Comparison of ENCODE assay signal across 2 cellular contexts in the genomic region with DNA sequence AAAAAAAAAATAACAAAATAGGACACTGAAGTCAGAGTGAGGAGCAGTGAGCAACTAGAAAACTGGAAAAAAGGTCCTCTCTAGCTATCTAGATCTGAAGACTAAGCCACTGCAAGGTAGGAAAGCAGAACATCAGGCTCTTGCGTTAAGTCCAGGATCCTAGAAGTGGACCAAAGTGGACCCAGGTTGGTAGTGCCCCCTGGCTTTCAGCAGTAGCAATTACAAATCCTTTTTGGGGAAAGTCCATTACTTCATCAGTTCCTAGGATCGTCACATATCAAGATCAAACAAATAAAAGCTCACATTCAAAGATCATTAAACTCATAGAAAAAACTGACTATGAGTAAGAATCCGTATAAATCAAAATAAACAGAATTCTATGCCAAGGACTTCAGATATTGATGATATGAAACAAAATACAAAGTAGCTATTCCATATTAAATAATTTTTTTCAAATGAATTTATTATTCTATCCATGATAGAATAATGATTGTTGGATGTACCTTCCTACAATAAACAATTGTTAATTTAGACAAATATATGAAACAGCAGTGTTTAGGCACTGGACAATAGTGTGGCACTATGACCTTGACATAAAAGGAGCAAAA.
TF ChIP-seq lines count a peak whose summit lies in the region.

No MANE protein-coding gene starts in this region.

TF ChIP-seq in HEK293, 187 proteins besides CTCF, POLR2A, EP300 and RAD21 (continued from another document):
- TF ChIP-seq ZNF629 (tag by site-specific recombination; IDR thresholded peaks at IDR 0.05) (peak; percentile 76), OVOL3 (tag by site-specific recombination; IDR thresholded peaks at IDR 0.05) (no peak), ZNF585B (tag by site-specific recombination; IDR thresholded peaks at IDR 0.05) (no peak), ZNF501 (tag by site-specific recombination; IDR thresholded peaks at IDR 0.05) (no peak), RBAK (tag by site-specific recombination; IDR thresholded peaks at IDR 0.05) (no peak), ZNF664 (tag by site-specific recombination; IDR thresholded peaks at IDR 0.05) (no peak), ZNF670 (tag by site-specific recombination; IDR thresholded peaks at IDR 0.05; ENCODE audit: low read depth) (no peak), ZFP69B (tag by site-specific recombination; IDR thresholded peaks at IDR 0.05) (0 out of 2 replicates have a peak, but pooled peaks have one; percentile 57), ZFHX2 (tag by site-specific recombination; conservative IDR thresholded peaks at IDR 0.05) (no peak), ZNF514 (tag by site-specific recombination; IDR thresholded peaks at IDR 0.05) (no peak), ZNF660 (tag by site-specific recombination; IDR thresholded peaks at IDR 0.05) (no peak; the same call in 1 of the 2 replicates), PRDM1 (tag by site-specific recombination; IDR thresholded peaks at IDR 0.05) (no peak), ZNF654 (tag by site-specific recombination; IDR thresholded peaks at IDR 0.05; ENCODE audit: low read depth) (peak; percentile 81), KLF16 (tag by site-specific recombination; IDR thresholded peaks at IDR 0.05) (no peak), SP7 (tag by site-specific recombination; IDR thresholded peaks at IDR 0.05) (no peak), SCRT2 (tag by site-specific recombination; IDR thresholded peaks at IDR 0.05) (no peak), ZNF132 (tag by site-specific recombination; IDR thresholded peaks at IDR 0.05; ENCODE audit: borderline replicate concordance) (no peak), ZNF274 (IDR thresholded peaks at IDR 0.05; ENCODE audit: low read length) (no peak), ZNF274 (tag by site-specific recombination; IDR thresholded peaks at IDR 0.05; ENCODE audit: borderline replicate concordance) (no peak), ZNF658 (tag by site-specific recombination; IDR thresholded peaks at IDR 0.05) (no peak), ZNF677 (tag by site-specific recombination; IDR thresholded peaks at IDR 0.05) (no peak)
- TF ChIP-seq, protein P1, sequence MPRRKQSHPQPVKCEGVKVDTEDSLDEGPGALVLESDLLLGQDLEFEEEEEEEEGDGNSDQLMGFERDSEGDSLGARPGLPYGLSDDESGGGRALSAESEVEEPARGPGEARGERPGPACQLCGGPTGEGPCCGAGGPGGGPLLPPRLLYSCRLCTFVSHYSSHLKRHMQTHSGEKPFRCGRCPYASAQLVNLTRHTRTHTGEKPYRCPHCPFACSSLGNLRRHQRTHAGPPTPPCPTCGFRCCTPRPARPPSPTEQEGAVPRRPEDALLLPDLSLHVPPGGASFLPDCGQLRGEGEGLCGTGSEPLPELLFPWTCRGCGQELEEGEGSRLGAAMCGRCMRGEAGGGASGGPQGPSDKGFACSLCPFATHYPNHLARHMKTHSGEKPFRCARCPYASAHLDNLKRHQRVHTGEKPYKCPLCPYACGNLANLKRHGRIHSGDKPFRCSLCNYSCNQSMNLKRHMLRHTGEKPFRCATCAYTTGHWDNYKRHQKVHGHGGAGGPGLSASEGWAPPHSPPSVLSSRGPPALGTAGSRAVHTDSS (tag by site-specific recombination; IDR thresholded peaks at IDR 0.05): no peak
- TF ChIP-seq, protein P2, sequence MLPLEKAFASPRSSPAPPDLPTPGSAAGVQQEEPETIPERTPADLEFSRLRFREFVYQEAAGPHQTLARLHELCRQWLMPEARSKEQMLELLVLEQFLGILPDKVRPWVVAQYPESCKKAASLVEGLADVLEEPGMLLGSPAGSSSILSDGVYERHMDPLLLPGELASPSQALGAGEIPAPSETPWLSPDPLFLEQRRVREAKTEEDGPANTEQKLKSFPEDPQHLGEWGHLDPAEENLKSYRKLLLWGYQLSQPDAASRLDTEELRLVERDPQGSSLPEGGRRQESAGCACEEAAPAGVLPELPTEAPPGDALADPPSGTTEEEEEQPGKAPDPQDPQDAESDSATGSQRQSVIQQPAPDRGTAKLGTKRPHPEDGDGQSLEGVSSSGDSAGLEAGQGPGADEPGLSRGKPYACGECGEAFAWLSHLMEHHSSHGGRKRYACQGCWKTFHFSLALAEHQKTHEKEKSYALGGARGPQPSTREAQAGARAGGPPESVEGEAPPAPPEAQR (tag by site-specific recombination; IDR thresholded peaks at IDR 0.05): no peak
- TF ChIP-seq, protein P3, sequence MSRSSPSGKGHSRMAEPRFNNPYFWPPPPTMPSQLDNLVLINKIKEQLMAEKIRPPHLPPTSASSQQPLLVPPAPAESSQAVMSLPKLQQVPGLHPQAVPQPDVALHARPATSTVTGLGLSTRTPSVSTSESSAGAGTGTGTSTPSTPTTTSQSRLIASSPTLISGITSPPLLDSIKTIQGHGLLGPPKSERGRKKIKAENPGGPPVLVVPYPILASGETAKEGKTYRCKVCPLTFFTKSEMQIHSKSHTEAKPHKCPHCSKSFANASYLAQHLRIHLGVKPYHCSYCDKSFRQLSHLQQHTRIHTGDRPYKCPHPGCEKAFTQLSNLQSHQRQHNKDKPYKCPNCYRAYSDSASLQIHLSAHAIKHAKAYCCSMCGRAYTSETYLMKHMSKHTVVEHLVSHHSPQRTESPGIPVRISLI (tag by site-specific recombination; IDR thresholded peaks at IDR 0.05): no peak

TF ChIP-seq in K562, 482 proteins besides CTCF, POLR2A, EP300 and RAD21 (continued from another document and continues in another):
- TF ChIP-seq, protein P4, sequence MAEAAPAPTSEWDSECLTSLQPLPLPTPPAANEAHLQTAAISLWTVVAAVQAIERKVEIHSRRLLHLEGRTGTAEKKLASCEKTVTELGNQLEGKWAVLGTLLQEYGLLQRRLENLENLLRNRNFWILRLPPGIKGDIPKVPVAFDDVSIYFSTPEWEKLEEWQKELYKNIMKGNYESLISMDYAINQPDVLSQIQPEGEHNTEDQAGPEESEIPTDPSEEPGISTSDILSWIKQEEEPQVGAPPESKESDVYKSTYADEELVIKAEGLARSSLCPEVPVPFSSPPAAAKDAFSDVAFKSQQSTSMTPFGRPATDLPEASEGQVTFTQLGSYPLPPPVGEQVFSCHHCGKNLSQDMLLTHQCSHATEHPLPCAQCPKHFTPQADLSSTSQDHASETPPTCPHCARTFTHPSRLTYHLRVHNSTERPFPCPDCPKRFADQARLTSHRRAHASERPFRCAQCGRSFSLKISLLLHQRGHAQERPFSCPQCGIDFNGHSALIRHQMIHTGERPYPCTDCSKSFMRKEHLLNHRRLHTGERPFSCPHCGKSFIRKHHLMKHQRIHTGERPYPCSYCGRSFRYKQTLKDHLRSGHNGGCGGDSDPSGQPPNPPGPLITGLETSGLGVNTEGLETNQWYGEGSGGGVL (CRISPR knock-in tag; IDR thresholded peaks at IDR 0.05): no peak
- TF ChIP-seq SOX6 (IDR thresholded peaks at IDR 0.05): peak; percentile 37; the same call in 1 of the 2 replicates
- TF ChIP-seq HIVEP1 (CRISPR knock-in tag; IDR thresholded peaks at IDR 0.05): no peak
- TF ChIP-seq, protein P5, sequence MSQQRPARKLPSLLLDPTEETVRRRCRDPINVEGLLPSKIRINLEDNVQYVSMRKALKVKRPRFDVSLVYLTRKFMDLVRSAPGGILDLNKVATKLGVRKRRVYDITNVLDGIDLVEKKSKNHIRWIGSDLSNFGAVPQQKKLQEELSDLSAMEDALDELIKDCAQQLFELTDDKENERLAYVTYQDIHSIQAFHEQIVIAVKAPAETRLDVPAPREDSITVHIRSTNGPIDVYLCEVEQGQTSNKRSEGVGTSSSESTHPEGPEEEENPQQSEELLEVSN (IDR thresholded peaks at IDR 0.05; ENCODE audit: borderline replicate concordance in 1 of 2, extremely low read depth in 1 of 2, insufficient read depth in 1 of 2, insufficient read length in 1 of 2, low read depth in 1 of 2, low read length in 1 of 2, poor library complexity in 1 of 2, severe bottlenecking in 1 of 2): no peak
- TF ChIP-seq HDAC6 (IDR thresholded peaks at IDR 0.05; ENCODE audit: low read depth, low read length): no peak
- TF ChIP-seq MBD2 (IDR thresholded peaks at IDR 0.05; ENCODE audit: borderline replicate concordance, low read depth): no peak
- no peak for TF ChIP-seq GATAD2B (IDR thresholded peaks at IDR 0.05; ENCODE audit: borderline replicate concordance)
- no peak for TF ChIP-seq ZBTB7A (IDR thresholded peaks at IDR 0.05; ENCODE audit: borderline replicate concordance, control insufficient read depth, low read depth, low read length)
- TF ChIP-seq, protein P6, sequence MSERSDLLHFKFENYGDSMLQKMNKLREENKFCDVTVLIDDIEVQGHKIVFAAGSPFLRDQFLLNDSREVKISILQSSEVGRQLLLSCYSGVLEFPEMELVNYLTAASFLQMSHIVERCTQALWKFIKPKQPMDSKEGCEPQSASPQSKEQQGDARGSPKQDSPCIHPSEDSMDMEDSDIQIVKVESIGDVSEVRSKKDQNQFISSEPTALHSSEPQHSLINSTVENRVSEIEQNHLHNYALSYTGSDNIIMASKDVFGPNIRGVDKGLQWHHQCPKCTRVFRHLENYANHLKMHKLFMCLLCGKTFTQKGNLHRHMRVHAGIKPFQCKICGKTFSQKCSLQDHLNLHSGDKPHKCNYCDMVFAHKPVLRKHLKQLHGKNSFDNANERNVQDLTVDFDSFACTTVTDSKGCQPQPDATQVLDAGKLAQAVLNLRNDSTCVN (CRISPR knock-in tag; IDR thresholded peaks at IDR 0.05): no peak
- TF ChIP-seq ZKSCAN8 (CRISPR knock-in tag; IDR thresholded peaks at IDR 0.05): no peak
- no peak for TF ChIP-seq NR4A1 (CRISPR knock-in tag; IDR thresholded peaks at IDR 0.05)
- no peak for TF ChIP-seq NR4A1 (tag; IDR thresholded peaks at IDR 0.05)
- TF ChIP-seq, protein P7, sequence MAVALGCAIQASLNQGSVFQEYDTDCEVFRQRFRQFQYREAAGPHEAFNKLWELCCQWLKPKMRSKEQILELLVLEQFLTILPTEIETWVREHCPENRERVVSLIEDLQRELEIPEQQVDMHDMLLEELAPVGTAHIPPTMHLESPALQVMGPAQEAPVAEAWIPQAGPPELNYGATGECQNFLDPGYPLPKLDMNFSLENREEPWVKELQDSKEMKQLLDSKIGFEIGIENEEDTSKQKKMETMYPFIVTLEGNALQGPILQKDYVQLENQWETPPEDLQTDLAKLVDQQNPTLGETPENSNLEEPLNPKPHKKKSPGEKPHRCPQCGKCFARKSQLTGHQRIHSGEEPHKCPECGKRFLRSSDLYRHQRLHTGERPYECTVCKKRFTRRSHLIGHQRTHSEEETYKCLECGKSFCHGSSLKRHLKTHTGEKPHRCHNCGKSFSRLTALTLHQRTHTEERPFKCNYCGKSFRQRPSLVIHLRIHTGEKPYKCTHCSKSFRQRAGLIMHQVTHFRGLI (CRISPR knock-in tag; IDR thresholded peaks at IDR 0.05): no peak
- TF ChIP-seq, protein P8, sequence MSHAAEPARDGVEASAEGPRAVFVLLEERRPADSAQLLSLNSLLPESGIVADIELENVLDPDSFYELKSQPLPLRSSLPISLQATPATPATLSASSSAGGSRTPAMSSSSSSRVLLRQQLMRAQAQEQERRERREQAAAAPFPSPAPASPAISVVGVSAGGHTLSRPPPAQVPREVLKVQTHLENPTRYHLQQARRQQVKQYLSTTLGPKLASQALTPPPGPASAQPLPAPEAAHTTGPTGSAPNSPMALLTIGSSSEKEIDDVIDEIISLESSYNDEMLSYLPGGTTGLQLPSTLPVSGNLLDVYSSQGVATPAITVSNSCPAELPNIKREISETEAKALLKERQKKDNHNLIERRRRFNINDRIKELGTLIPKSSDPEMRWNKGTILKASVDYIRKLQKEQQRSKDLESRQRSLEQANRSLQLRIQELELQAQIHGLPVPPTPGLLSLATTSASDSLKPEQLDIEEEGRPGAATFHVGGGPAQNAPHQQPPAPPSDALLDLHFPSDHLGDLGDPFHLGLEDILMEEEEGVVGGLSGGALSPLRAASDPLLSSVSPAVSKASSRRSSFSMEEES (CRISPR knock-in tag; IDR thresholded peaks at IDR 0.05): no peak
- no peak for TF ChIP-seq SMARCE1 (IDR thresholded peaks at IDR 0.05)
- TF ChIP-seq, protein P9, sequence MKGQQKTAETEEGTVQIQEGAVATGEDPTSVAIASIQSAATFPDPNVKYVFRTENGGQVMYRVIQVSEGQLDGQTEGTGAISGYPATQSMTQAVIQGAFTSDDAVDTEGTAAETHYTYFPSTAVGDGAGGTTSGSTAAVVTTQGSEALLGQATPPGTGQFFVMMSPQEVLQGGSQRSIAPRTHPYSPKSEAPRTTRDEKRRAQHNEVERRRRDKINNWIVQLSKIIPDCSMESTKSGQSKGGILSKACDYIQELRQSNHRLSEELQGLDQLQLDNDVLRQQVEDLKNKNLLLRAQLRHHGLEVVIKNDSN (CRISPR knock-in tag; IDR thresholded peaks at IDR 0.05): no peak
- TF ChIP-seq, protein P10, sequence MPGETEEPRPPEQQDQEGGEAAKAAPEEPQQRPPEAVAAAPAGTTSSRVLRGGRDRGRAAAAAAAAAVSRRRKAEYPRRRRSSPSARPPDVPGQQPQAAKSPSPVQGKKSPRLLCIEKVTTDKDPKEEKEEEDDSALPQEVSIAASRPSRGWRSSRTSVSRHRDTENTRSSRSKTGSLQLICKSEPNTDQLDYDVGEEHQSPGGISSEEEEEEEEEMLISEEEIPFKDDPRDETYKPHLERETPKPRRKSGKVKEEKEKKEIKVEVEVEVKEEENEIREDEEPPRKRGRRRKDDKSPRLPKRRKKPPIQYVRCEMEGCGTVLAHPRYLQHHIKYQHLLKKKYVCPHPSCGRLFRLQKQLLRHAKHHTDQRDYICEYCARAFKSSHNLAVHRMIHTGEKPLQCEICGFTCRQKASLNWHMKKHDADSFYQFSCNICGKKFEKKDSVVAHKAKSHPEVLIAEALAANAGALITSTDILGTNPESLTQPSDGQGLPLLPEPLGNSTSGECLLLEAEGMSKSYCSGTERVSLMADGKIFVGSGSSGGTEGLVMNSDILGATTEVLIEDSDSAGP (CRISPR knock-in tag; IDR thresholded peaks at IDR 0.05): no peak
- 0 out of 2 replicates have a peak, but pooled peaks have one; percentile 29 for TF ChIP-seq KAT7 (CRISPR knock-in tag; IDR thresholded peaks at IDR 0.05; ENCODE audit: borderline replicate concordance)
- TF ChIP-seq KLF16 (IDR thresholded peaks at IDR 0.05): no peak
- TF ChIP-seq, protein P11, sequence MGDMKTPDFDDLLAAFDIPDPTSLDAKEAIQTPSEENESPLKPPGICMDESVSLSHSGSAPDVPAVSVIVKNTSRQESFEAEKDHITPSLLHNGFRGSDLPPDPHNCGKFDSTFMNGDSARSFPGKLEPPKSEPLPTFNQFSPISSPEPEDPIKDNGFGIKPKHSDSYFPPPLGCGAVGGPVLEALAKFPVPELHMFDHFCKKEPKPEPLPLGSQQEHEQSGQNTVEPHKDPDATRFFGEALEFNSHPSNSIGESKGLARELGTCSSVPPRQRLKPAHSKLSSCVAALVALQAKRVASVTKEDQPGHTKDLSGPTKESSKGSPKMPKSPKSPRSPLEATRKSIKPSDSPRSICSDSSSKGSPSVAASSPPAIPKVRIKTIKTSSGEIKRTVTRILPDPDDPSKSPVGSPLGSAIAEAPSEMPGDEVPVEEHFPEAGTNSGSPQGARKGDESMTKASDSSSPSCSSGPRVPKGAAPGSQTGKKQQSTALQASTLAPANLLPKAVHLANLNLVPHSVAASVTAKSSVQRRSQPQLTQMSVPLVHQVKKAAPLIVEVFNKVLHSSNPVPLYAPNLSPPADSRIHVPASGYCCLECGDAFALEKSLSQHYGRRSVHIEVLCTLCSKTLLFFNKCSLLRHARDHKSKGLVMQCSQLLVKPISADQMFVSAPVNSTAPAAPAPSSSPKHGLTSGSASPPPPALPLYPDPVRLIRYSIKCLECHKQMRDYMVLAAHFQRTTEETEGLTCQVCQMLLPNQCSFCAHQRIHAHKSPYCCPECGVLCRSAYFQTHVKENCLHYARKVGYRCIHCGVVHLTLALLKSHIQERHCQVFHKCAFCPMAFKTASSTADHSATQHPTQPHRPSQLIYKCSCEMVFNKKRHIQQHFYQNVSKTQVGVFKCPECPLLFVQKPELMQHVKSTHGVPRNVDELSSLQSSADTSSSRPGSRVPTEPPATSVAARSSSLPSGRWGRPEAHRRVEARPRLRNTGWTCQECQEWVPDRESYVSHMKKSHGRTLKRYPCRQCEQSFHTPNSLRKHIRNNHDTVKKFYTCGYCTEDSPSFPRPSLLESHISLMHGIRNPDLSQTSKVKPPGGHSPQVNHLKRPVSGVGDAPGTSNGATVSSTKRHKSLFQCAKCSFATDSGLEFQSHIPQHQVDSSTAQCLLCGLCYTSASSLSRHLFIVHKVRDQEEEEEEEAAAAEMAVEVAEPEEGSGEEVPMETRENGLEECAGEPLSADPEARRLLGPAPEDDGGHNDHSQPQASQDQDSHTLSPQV (IDR thresholded peaks at IDR 0.05): no peak
- TF ChIP-seq CREM (IDR thresholded peaks at IDR 0.05; ENCODE audit: low read depth): no peak
